ENCODE assay signal across 8 cellular contexts in genomic region chr5:132215329-132215728, GRCh38. TPM values are rescaled to one million over a fixed set of nuclear protein-coding genes. Genes with fewer than 3 reads are reported as not detected.
DNase-seq lines count a peak whose midpoint lies in the region; ATAC-seq and TF ChIP-seq lines count a peak whose summit lies in the region.

No MANE protein-coding gene starts in this region.

- dilution Hi-C loops in IMR-90 (cut with HindIII; ENCODE audit: low sequenced_read_pairs, unreplicated experiment), result no loop called here

- no peaks in the 10 kb centered on the region for H3F3A ChIP-seq in MM.1S (ENCODE audit: insufficient read depth, low read length)

- H3K27me3 ChIP-seq in IMR-90 (ENCODE audit: control insufficient read depth, insufficient read depth, low read length) (no peaks in the 10 kb centered on the region), testis (no peaks in the 10 kb centered on the region), MM.1S (replicated peaks; ENCODE audit: insufficient read depth, low read length) (no peaks in the 10 kb centered on the region)

- H3K79me2 ChIP-seq in MM.1S (ENCODE audit: low read length), result no peaks in the 10 kb centered on the region

- peaks cover 35% of the 10 kb centered on the region; the same call in 1 of the 2 replicates for H3K9me1 ChIP-seq in IMR-90 (ENCODE audit: insufficient read depth, low read length)

- H4K20me1 ChIP-seq in IMR-90 (ENCODE audit: insufficient read depth, low read length) (peaks cover 19% of the 10 kb centered on the region; the same call in 1 of the 2 replicates), MM.1S (ENCODE audit: insufficient read depth, low read length) (no peaks in the 10 kb centered on the region)

- H3K4me3 Mint-ChIP-seq in activated T-cell treated with anti-CD3 and anti-CD28 coated beads, Interleukin-2, amount 50 U/mL, for 72 hours, result no peak overlapping the region

- peak overlapping the region; percentile 69 for H2BK20ac ChIP-seq in IMR-90 (ENCODE audit: low read depth, low read length)

- H3K27ac ChIP-seq in IMR-90 (ENCODE audit: insufficient read depth, low read length), result peak overlapping the region; percentile 42
- H3K27ac ChIP-seq in caudate nucleus (ENCODE audit: low read depth, low read length), result peak overlapping the region; percentile 42
- peak overlapping the region; percentile 65 to 85 for H3K27ac ChIP-seq in testis
- H3K27ac ChIP-seq in MM.1S (ENCODE audit: low read length), result no peak overlapping the region

- peak overlapping the region; percentile 40 for H4K91ac ChIP-seq in IMR-90 (ENCODE audit: insufficient read depth, low read depth, low read length)

- 0 out of 2 replicates have a peak, but pooled peaks have one; percentile 9 for TF ChIP-seq RAD21 in IMR-90 (IDR thresholded peaks at IDR 0.05; ENCODE audit: low read length)

- no peaks in the 10 kb centered on the region for H3K27me3 Mint-ChIP-seq in activated T-cell treated with anti-CD3 and anti-CD28 coated beads, Interleukin-2, amount 50 U/mL, for 72 hours (ENCODE audit: low read depth)

- POLR2A ChIA-PET in IMR-90 (lab: Charles Lee; ENCODE audit: unreplicated experiment) (no interaction called here), GM10248 (lab: Yijun Ruan, JAX) (no interaction called here)

- H3K18ac ChIP-seq in IMR-90 (ENCODE audit: low read depth, low read length), result peak overlapping the region; percentile 11

- ATAC-seq in IMR-90 (ENCODE audit: low read depth) (peak; percentile 99), left lobe of liver (peak; percentile 76)
- no peak for ATAC-seq in activated T-cell treated with anti-CD3 and anti-CD28 coated beads, Interleukin-2, amount 50 U/mL, for 72 hours (replicated peaks in 1 of 2)

- peak overlapping the region; percentile 44 for H3K23ac ChIP-seq in IMR-90 (ENCODE audit: low read depth, low read length)

- peak overlapping the region; percentile 71; the same call in 1 of the 2 replicates for H2AK5ac ChIP-seq in IMR-90 (ENCODE audit: low read depth, low read length)

- H3K36me3 ChIP-seq in IMR-90 (ENCODE audit: control insufficient read depth, insufficient read depth, low read length) (peaks cover 54% of the 10 kb centered on the region), testis (ENCODE audit: low read depth, missing control alignments) (no peaks in the 10 kb centered on the region), MM.1S (replicated peaks; ENCODE audit: insufficient read depth, low read length) (no peaks in the 10 kb centered on the region)

- peak overlapping the region; percentile 74 for H2BK120ac ChIP-seq in IMR-90 (ENCODE audit: low read depth, low read length)

- in situ Hi-C loops in IMR-90 (cut with MboI; ENCODE audit: low sequenced_read_pairs), result no loop called here

- H3K36me3 Mint-ChIP-seq in activated T-cell treated with anti-CD3 and anti-CD28 coated beads, Interleukin-2, amount 50 U/mL, for 72 hours (ENCODE audit: insufficient read depth in 2 of 2), result no peaks in the 10 kb centered on the region

- peak overlapping the region; percentile 61 for H2BK5ac ChIP-seq in IMR-90 (ENCODE audit: low read depth, low read length, poor library complexity, severe bottlenecking)

- TF ChIP-seq CTCF in IMR-90 (conservative IDR thresholded peaks at IDR 0.05; ENCODE audit: low read depth, low read length) (no peak), testis (IDR thresholded peaks at IDR 0.05) (no peak), GM10248 (IDR thresholded peaks at IDR 0.05; ENCODE audit: control extremely low read depth, extremely low read depth, low read depth, missing control alignments) (no peak), MM.1S (IDR thresholded peaks at IDR 0.05; ENCODE audit: low read length) (no peak)

- peak overlapping the region; percentile 29; the same call in 1 of the 2 replicates for H3K56ac ChIP-seq in IMR-90 (ENCODE audit: extremely low read depth, insufficient read depth, low read length)

- H3K9me3 ChIP-seq in IMR-90 (ENCODE audit: control insufficient read depth, insufficient read depth, low read length) (no peaks in the 10 kb centered on the region), testis (no peaks in the 10 kb centered on the region), MM.1S (replicated peaks; ENCODE audit: insufficient read depth, low read length) (no peaks in the 10 kb centered on the region)

- H2AFZ ChIP-seq in IMR-90 (replicated peaks; ENCODE audit: low read length, poor library complexity) (peak overlapping the region; percentile 67), MM.1S (ENCODE audit: low read length) (no peak overlapping the region)

- H3K9ac ChIP-seq in IMR-90 (ENCODE audit: low read depth, low read length) (peak overlapping the region; percentile 29), MM.1S (ENCODE audit: low read length) (no peak overlapping the region)

- DNase-seq in IMR-90 (peak; percentile 98), caudate nucleus (lab: John Stamatoyannopoulos, UW) (peak in 55 of 61 donors; percentile 27 to 94 (median 62)), left lobe of liver (ENCODE audit: low spot score) (peak; percentile 61), testis (peak; percentile 92), GM10248 (ENCODE audit: extremely low spot score) (no peak), MM.1S (no peak)
- DNase-seq in activated T-cell treated with anti-CD3 and anti-CD28 coated beads, Interleukin-2, amount 50 U/mL, for 72 hours, result no peak
- DNase-seq in stimulated activated CD4-positive, alpha-beta T cell treated with anti-CD3 and anti-CD28 coated beads, Interleukin-2, amount 100 ng/mL, for 24 hours, result no peak

- TF ChIP-seq POLR2A in IMR-90 (IDR thresholded peaks at IDR 0.05; ENCODE audit: low read depth, low read length) (no peak; the same call in 1 of the 2 replicates), testis (IDR thresholded peaks at IDR 0.05) (no peak)

- H3K9me2 ChIP-seq in MM.1S (replicated peaks; ENCODE audit: insufficient read depth, low read length), result no peaks in the 10 kb centered on the region

- H3K27ac Mint-ChIP-seq in activated T-cell treated with anti-CD3 and anti-CD28 coated beads, Interleukin-2, amount 50 U/mL, for 72 hours, result no peak overlapping the region

- peaks cover 12% of the 10 kb centered on the region for H3K4me1 ChIP-seq in IMR-90 (ENCODE audit: control insufficient read depth, insufficient read depth, low read length)
- H3K4me1 ChIP-seq in testis, result peaks cover 11% of the 10 kb centered on the region
- H3K4me1 ChIP-seq in MM.1S (ENCODE audit: low read length), result no peaks in the 10 kb centered on the region

- H3K14ac ChIP-seq in IMR-90 (replicated peaks; ENCODE audit: low read depth, low read length), result peak overlapping the region; percentile 82; the same call in 1 of the 2 replicates

- CTCF ChIA-PET in IMR-90 (lab: Yijun Ruan, JAX) (interaction anchor here (0.6 to 1.3 kb wide), 2 partner anchors 25 to 564 kb away, joined by 3 to 4 read pairs; no protein-coding TSS in a partner anchor), GM10248 (lab: Yijun Ruan, JAX) (interaction anchor here (1.0 to 5.2 kb wide), 10 partner anchors 9 to 36 kb away, joined by 3 to 36 read pairs (median 6); partner anchors contain the start of gene P4HA2)

- H2BK15ac ChIP-seq in IMR-90 (ENCODE audit: low read depth, low read length), result peak overlapping the region; percentile 10; the same call in 1 of the 3 replicates

- H3K9me3 Mint-ChIP-seq in activated T-cell treated with anti-CD3 and anti-CD28 coated beads, Interleukin-2, amount 50 U/mL, for 72 hours, result no peaks in the 10 kb centered on the region

- BruUV-seq in IMR-90 (replicated peaks; lab: Mats Ljungman, UMichigan), result no TSS peak

- H3K4me3 ChIP-seq in IMR-90 (ENCODE audit: insufficient read depth, low read depth, low read length) (no peak overlapping the region), testis (no peak overlapping the region), MM.1S (ENCODE audit: low read length) (no peak overlapping the region)

- peaks cover 35 to 64% of the 10 kb centered on the region in 2 experiments for H3K79me1 ChIP-seq in IMR-90 (ENCODE audit: low read depth in 1 of 2, low read length in 2 of 2)

- H3K4ac ChIP-seq in IMR-90 (ENCODE audit: low read depth, low read length), result peak overlapping the region; percentile 65

- intact Hi-C loops in IMR-90 (cut with micrococcal nuclease) (no loop called here), testis (cut with DNase I; ENCODE audit: low total_unique reads) (no loop called here)

- H3K4me2 ChIP-seq in IMR-90 (ENCODE audit: low read depth, low read length), result peak overlapping the region; percentile 37
- no peak overlapping the region for H3K4me2 ChIP-seq in MM.1S (ENCODE audit: low read depth, low read length)

- H3K4me1 Mint-ChIP-seq in activated T-cell treated with anti-CD3 and anti-CD28 coated beads, Interleukin-2, amount 50 U/mL, for 72 hours (ENCODE audit: low read depth), result peaks cover 5% of the 10 kb centered on the region

- peak overlapping the region; percentile 39 to 61; a peak in 3 of 4 replicates for H4K8ac ChIP-seq in IMR-90 (ENCODE audit: low read depth in 2 of 2, low read length in 2 of 2)

- 0% methylated on average over 1 of the region's 5 CpGs; no CpG with 5 or more reads in 1 of the 2 experiments for WGBS in IMR-90 (ENCODE audit: extremely low coverage in 2 of 2, insufficient read length in 1 of 2), 2 experiments
- WGBS in testis, 2 donors, result 36 to 45% methylated on average over 5 of the region's 5 CpGs

- peak overlapping the region; percentile 8 for H2AK9ac ChIP-seq in IMR-90 (replicated peaks; ENCODE audit: low read depth, low read length, poor library complexity)

- no peak overlapping the region for H4K5ac ChIP-seq in IMR-90 (ENCODE audit: low read depth, low read length)

TF ChIP-seq in IMR-90, 13 proteins besides CTCF, POLR2A, EP300 and RAD21 (continues in another document):
- TF ChIP-seq MAFK (IDR thresholded peaks at IDR 0.05; ENCODE audit: low read depth, low read length) (no peak), SMC3 (IDR thresholded peaks at IDR 0.05; ENCODE audit: low read depth, low read length) (no peak)

RNA-seq across cellular contexts. Expression of gene P4HA2, which starts 12.3 kb away (rescaled TPM):
- total RNA-seq in IMR-90 (2012; rRNA removed), result 190 and 225 TPM in 2 replicates
- polyA plus RNA-seq in IMR-90 (2012; rRNA removed), result 184 and 186 TPM in 2 replicates
- polyA plus RNA-seq in IMR-90 (2012; cell fraction: cytosol; rRNA removed), result 144 and 191 TPM in 2 replicates
- polyA plus RNA-seq in IMR-90 (2012; cell fraction: nucleus; rRNA removed; ENCODE audit: low replicate concordance), result 99.1 and 183 TPM in 2 replicates
- total RNA-seq in left lobe of liver, result 13.8 TPM
- 10 to 100 TPM; 20.4 to 22.8 TPM for total RNA-seq in testis
- 25.4 TPM for polyA plus RNA-seq in testis (ENCODE audit: insufficient read depth, low read depth, low replicate concordance)
- total RNA-seq in activated T-cell treated with anti-CD3 and anti-CD28 coated beads, Interleukin-2, amount 50 U/mL, for 72 hours, result 1 to 10 TPM; 3.2 to 5.9 TPM

RNA-seq across cellular contexts. Expression of gene PDLIM4, which starts 42.2 kb away (rescaled TPM):
- total RNA-seq in IMR-90 (2012; rRNA removed) (61.1 and 97.5 TPM in 2 replicates), left lobe of liver (0.88 TPM), testis (10 to 100 TPM; 11.8 to 18.5 TPM)
- polyA plus RNA-seq in IMR-90 (2012; rRNA removed) (214 and 225 TPM in 2 replicates), testis (ENCODE audit: insufficient read depth, low read depth, low replicate concordance) (20.5 TPM)
- 62.0 and 132 TPM in 2 replicates for polyA plus RNA-seq in IMR-90 (2012; cell fraction: cytosol; rRNA removed)
- polyA plus RNA-seq in IMR-90 (2012; cell fraction: nucleus; rRNA removed; ENCODE audit: low replicate concordance), result 199 and 416 TPM in 2 replicates
- total RNA-seq in activated T-cell treated with anti-CD3 and anti-CD28 coated beads, Interleukin-2, amount 50 U/mL, for 72 hours, result 1 to 10 TPM in 1 of 2 donors, under 1 TPM in 1; 0.79 to 1.2 TPM

Comparison
In these comparisons a context has a peak if more than half of its experiments do, and no peak if none do; other contexts are left out.
1. ATAC-seq: peak in IMR-90 (single experiment) and left lobe of liver (single experiment); none in activated T-cell treated with anti-CD3 and anti-CD28 coated beads, Interleukin-2, amount 50 U/mL, for 72 hours (0 of 2).
2. DNase-seq: peak in IMR-90 (single experiment), caudate nucleus (55 of 61), left lobe of liver (single experiment) and testis (single experiment); none in activated T-cell treated with anti-CD3 and anti-CD28 coated beads, Interleukin-2, amount 50 U/mL, for 72 hours (0 of 2), stimulated activated CD4-positive, alpha-beta T cell treated with anti-CD3 and anti-CD28 coated beads, Interleukin-2, amount 100 ng/mL, for 24 hours (0 of 2), GM10248 (single experiment) and MM.1S (single experiment).